1 cellular context compared by ENCODE assay signal in the genomic region with DNA sequence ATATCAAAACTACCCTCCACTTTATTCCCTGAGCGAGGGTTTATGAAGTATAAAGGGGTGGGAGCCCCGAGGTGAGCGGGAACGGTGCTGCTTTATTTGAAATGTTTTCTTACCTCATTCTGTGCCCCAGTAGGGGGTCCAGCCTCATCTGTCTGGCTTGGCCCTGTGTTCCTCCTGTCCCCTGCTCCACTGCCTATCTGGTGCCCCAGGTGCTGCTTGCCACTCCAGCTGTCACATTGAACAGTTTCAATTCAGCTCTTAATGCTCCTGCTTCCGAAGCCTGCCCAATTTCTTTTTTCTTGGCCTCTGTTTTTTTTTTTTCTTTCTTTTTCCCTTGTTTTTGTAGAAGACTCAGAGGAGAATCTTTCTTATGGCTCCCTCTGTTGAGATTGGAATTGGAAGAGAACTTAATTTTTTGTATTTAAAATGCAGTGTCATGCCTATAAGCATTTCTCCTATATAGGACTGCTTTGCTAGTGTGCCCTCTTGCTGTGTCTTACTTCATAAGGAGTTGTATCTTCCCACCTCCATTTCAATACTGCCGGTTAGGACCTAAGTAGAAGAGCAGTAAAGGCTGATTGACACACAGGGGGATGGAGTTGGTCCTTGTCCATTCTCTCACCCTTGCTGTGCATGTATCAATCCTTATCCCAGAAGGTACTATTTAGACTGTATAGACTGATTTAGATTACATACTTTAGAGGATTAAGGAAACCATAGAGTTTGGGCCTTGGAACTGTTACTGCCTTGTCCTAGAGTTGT.
TF ChIP-seq lines count a peak whose summit lies in the region.

No MANE protein-coding gene starts in this region.

TF ChIP-seq in IMR-90, 13 proteins besides CTCF, POLR2A, EP300 and RAD21 (continued from another document):
- TF ChIP-seq MXI1 (IDR thresholded peaks at IDR 0.05; ENCODE audit: borderline replicate concordance, low read depth, low read length), result no peak
